15 cellular contexts compared by ENCODE assay signal in the genomic region with DNA sequence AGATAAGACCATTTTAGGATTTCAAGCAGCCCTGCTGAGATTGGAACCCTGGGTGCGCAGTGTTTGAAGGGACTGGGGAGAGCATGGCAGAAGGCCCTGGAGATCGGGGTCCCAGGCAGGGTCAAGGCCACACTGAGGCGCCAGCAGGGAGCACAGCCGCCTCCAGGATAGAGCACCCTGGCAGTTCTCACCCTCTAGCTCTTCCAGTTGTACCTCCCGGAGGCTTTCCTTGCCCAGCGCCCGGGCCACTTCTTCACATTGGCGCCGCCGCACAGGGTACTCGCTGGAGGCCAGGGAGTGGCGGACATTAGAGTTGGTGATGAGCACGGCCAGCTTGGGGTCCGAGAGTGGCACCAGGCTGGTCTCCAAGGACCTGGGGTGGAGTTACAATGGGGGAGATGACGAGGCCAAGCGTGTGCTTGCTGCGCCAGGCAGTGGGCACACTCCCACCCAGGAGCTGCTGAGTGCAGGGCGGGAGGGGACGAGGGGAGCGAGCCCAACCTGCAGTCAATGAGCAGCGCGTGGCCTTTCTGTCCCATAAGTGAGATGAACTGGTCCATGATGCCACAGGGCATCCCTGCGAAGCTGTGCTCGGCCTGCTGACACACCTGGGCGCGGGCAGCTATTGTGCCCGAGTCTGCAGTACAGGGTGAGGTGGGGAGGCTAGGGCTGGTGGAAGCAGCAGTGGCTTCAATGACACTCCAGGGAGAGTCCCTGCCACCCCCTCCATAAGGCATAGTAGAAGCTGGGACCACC. TPM values are rescaled to one million over a fixed set of nuclear protein-coding genes. Genes with fewer than 3 reads are reported as not detected.
A peak's percentile ranks its signal among the peaks of the same experiment; 100 is the strongest.
DNase-seq lines count a peak whose midpoint lies in the region; ATAC-seq and TF ChIP-seq lines count a peak whose summit lies in the region.
"Had no signal": no experiment of that assay in that cellular context is flagged by ENCODE, and none has a peak within 500 bp of the region (broad histone marks: within the 10 kb centered on the region; RNA-seq: fewer than 3 reads in every experiment).

No MANE protein-coding gene starts in this region.

- no peaks in the 10 kb centered on the region for H3K36me3 Mint-ChIP-seq in activated naive CD8-positive, alpha-beta T cell
- H3K36me3 Mint-ChIP-seq in activated naive CD8-positive, alpha-beta T cell treated with anti-CD3 and anti-CD28 coated beads, Interleukin-2, amount 50 U/mL, for 24 hours (ENCODE audit: low read depth), result no peaks in the 10 kb centered on the region
- H3K36me3 Mint-ChIP-seq in immature natural killer cell, result no peaks in the 10 kb centered on the region
- H3K36me3 Mint-ChIP-seq in progenitor cell of endocrine pancreas (ENCODE audit: insufficient read depth), result no peaks in the 10 kb centered on the region

- H3K4me3 ChIP-seq in RWPE2 (ENCODE audit: severe bottlenecking), result no peak overlapping the region
- H3K4me3 ChIP-seq: lung, suprapubic skin had no signal

- TF ChIP-seq CTCF in RWPE2 (IDR thresholded peaks at IDR 0.05; ENCODE audit: poor library complexity, severe bottlenecking), result no peak
- no peak for TF ChIP-seq CTCF in progenitor cell of endocrine pancreas (IDR thresholded peaks at IDR 0.05; ENCODE audit: unreplicated experiment)
- TF ChIP-seq CTCF in GM10266 (IDR thresholded peaks at IDR 0.05; ENCODE audit: control insufficient read depth, insufficient read depth, low read depth, missing control alignments), result no peak

- H3K9me3 ChIP-seq in RWPE2 (ENCODE audit: severe bottlenecking), result no peaks in the 10 kb centered on the region
- H3K9me3 ChIP-seq: suprapubic skin had no signal

- H3K9me3 Mint-ChIP-seq in activated naive CD8-positive, alpha-beta T cell (ENCODE audit: low read depth), result no peaks in the 10 kb centered on the region
- H3K9me3 Mint-ChIP-seq in activated naive CD8-positive, alpha-beta T cell treated with anti-CD3 and anti-CD28 coated beads, Interleukin-2, amount 50 U/mL, for 24 hours, result no peaks in the 10 kb centered on the region
- H3K9me3 Mint-ChIP-seq in immature natural killer cell, result no peaks in the 10 kb centered on the region
- H3K9me3 Mint-ChIP-seq in progenitor cell of endocrine pancreas (ENCODE audit: low read depth), result no peaks in the 10 kb centered on the region
- H3K9me3 Mint-ChIP-seq: HFFc6 had no signal

- H3K27ac Mint-ChIP-seq in activated naive CD8-positive, alpha-beta T cell, result no peak overlapping the region
- no peak overlapping the region for H3K27ac Mint-ChIP-seq in activated naive CD8-positive, alpha-beta T cell treated with anti-CD3 and anti-CD28 coated beads, Interleukin-2, amount 50 U/mL, for 24 hours
- H3K27ac Mint-ChIP-seq in immature natural killer cell (no peak overlapping the region), progenitor cell of endocrine pancreas (peak overlapping the region; percentile 62)
- H3K27ac Mint-ChIP-seq: HFFc6 had no signal

- H3K4me1 Mint-ChIP-seq in activated naive CD8-positive, alpha-beta T cell (ENCODE audit: low read depth), result peaks cover 14% of the 10 kb centered on the region
- H3K4me1 Mint-ChIP-seq in activated naive CD8-positive, alpha-beta T cell treated with anti-CD3 and anti-CD28 coated beads, Interleukin-2, amount 50 U/mL, for 24 hours, result peaks cover 17% of the 10 kb centered on the region
- H3K4me1 Mint-ChIP-seq in immature natural killer cell, result peaks cover 6 to 15% of the 10 kb centered on the region in 2 donors
- peaks cover 3% of the 10 kb centered on the region for H3K4me1 Mint-ChIP-seq in progenitor cell of endocrine pancreas (ENCODE audit: low read depth)

- peaks cover 15% of the 10 kb centered on the region for H3K36me3 ChIP-seq in RWPE2 (ENCODE audit: low read depth)

- H3K27me3 Mint-ChIP-seq in activated naive CD8-positive, alpha-beta T cell, result no peaks in the 10 kb centered on the region
- no peaks in the 10 kb centered on the region for H3K27me3 Mint-ChIP-seq in activated naive CD8-positive, alpha-beta T cell treated with anti-CD3 and anti-CD28 coated beads, Interleukin-2, amount 50 U/mL, for 24 hours
- H3K27me3 Mint-ChIP-seq in immature natural killer cell (ENCODE audit: low read depth in 3 of 3) (no peaks in the 10 kb centered on the region), progenitor cell of endocrine pancreas (peaks cover 5% of the 10 kb centered on the region)

- H3K27ac ChIP-seq in RWPE2 (ENCODE audit: poor library complexity, severe bottlenecking), result peak overlapping the region; percentile 30
- H3K27ac ChIP-seq: foreskin keratinocyte, parathyroid adenoma, suprapubic skin had no signal

- peaks cover 6% of the 10 kb centered on the region for H3K4me1 ChIP-seq in RWPE2 (ENCODE audit: insufficient read depth, poor library complexity, severe bottlenecking)
- H3K4me1 ChIP-seq: foreskin keratinocyte had no signal

- DNase-seq in activated naive CD8-positive, alpha-beta T cell treated with anti-CD3 and anti-CD28 coated beads, Interleukin-2, amount 50 U/mL, for 24 hours, result no peak
- DNase-seq in RWPE2 (ENCODE audit: low spot score), result peak; percentile 77
- DNase-seq in immature natural killer cell, result no peak
- no peak for DNase-seq in progenitor cell of endocrine pancreas (ENCODE audit: low spot score, unreplicated experiment)
- DNase-seq in SK-N-DZ (ENCODE audit: low spot score), result no peak
- no peak for DNase-seq in GM10266 (ENCODE audit: extremely low spot score)
- DNase-seq: HFFc6, NCI-H146, NCI-H446 had no signal

- ATAC-seq in activated naive CD8-positive, alpha-beta T cell treated with anti-CD3 and anti-CD28 coated beads, Interleukin-2, amount 50 U/mL, for 24 hours, result no peak
- peak; percentile 2 for ATAC-seq in RWPE2 (ENCODE audit: low read depth)
- no peak for ATAC-seq in HG03196 (IDR thresholded peaks at IDR 0.05; ENCODE audit: unreplicated experiment)

- H3K27me3 ChIP-seq in RWPE2 (ENCODE audit: insufficient read depth, poor library complexity, severe bottlenecking), result no peaks in the 10 kb centered on the region
- H3K27me3 ChIP-seq: foreskin keratinocyte, suprapubic skin had no signal

- peak overlapping the region; percentile 30 for H3K4me3 Mint-ChIP-seq in activated naive CD8-positive, alpha-beta T cell
- no peak overlapping the region for H3K4me3 Mint-ChIP-seq in activated naive CD8-positive, alpha-beta T cell treated with anti-CD3 and anti-CD28 coated beads, Interleukin-2, amount 50 U/mL, for 24 hours
- H3K4me3 Mint-ChIP-seq in immature natural killer cell (peak overlapping the region; percentile 10 to 52 (median 19)), progenitor cell of endocrine pancreas (ENCODE audit: low read depth) (no peak overlapping the region)
- H3K4me3 Mint-ChIP-seq: HFFc6 had no signal

RNA-seq across cellular contexts. Expression of a gene that starts 2.3 kb away (rescaled TPM):
- polyA plus RNA-seq in immature natural killer cell, result 10 to 100 TPM; 25.1 to 86.7 (median 30.7) TPM
- total RNA-seq in progenitor cell of endocrine pancreas, result 11.2 and 12.7 TPM in 2 replicates
- 31.3 and 40.1 TPM in 2 replicates for polyA plus RNA-seq in SK-N-DZ (2014; cell fraction: cytosol; rRNA removed)
- 40.1 and 54.0 TPM in 2 replicates for polyA plus RNA-seq in SK-N-DZ (2014; cell fraction: nucleus; rRNA removed)

RNA-seq across cellular contexts. Expression of a gene that starts 21.9 kb away (rescaled TPM):
- 10 to 100 TPM; 26.0 to 48.4 (median 34.4) TPM for polyA plus RNA-seq in immature natural killer cell
- total RNA-seq in progenitor cell of endocrine pancreas, result 70.0 and 72.8 TPM in 2 replicates
- 115 and 128 TPM in 2 replicates for polyA plus RNA-seq in SK-N-DZ (2014; cell fraction: cytosol; rRNA removed)
- polyA plus RNA-seq in SK-N-DZ (2014; cell fraction: nucleus; rRNA removed), result 135 and 145 TPM in 2 replicates

RNA-seq across cellular contexts. Expression of a gene that starts 41.4 kb away (rescaled TPM):
- polyA plus RNA-seq in immature natural killer cell, result under 1 TPM in 1 of 3 donors, not detected in 2; 0.24 TPM
- 9.7 and 14.8 TPM in 2 replicates for total RNA-seq in progenitor cell of endocrine pancreas
- polyA plus RNA-seq in SK-N-DZ (2014; cell fraction: cytosol; rRNA removed), result 0.62 and 1.4 TPM in 2 replicates
- 0.23 and 0.32 TPM in 2 replicates for polyA plus RNA-seq in SK-N-DZ (2014; cell fraction: nucleus; rRNA removed)

Comparison
In these comparisons a context has a peak if more than half of its experiments do, and no peak if none do; other contexts are left out.
1. H3K4me3 Mint-ChIP-seq: peak in activated naive CD8-positive, alpha-beta T cell (single experiment) and immature natural killer cell (5 of 5); none in activated naive CD8-positive, alpha-beta T cell treated with anti-CD3 and anti-CD28 coated beads, Interleukin-2, amount 50 U/mL, for 24 hours (single experiment) and progenitor cell of endocrine pancreas (single experiment).